Comparison of ENCODE assay signal across 1 cellular context in genomic region chr3:128112406-128112968, GRCh38.
TF ChIP-seq lines count a peak whose summit lies in the region.

No MANE protein-coding gene starts in this region.

TF ChIP-seq in HEK293, 187 proteins besides CTCF, POLR2A, EP300 and RAD21 (continued from another document):
- TF ChIP-seq REST (tag by site-specific recombination; IDR thresholded peaks at IDR 0.05) (no peak), ZSCAN16 (tag by site-specific recombination; IDR thresholded peaks at IDR 0.05) (no peak), ZNF2 (tag by site-specific recombination; IDR thresholded peaks at IDR 0.05) (no peak), ATF2 (tag by site-specific recombination; IDR thresholded peaks at IDR 0.05; ENCODE audit: low read depth) (no peak), EGR2 (tag by site-specific recombination; IDR thresholded peaks at IDR 0.05; ENCODE audit: low read depth) (no peak), ZBTB26 (tag by site-specific recombination; optimal IDR thresholded peaks at IDR 0.05) (no peak), ZBTB20 (tag by site-specific recombination; IDR thresholded peaks at IDR 0.05) (no peak), ZNF623 (tag by site-specific recombination; IDR thresholded peaks at IDR 0.05) (no peak), ZNF549 (tag by site-specific recombination; IDR thresholded peaks at IDR 0.05) (no peak), ZNF843 (tag by site-specific recombination; IDR thresholded peaks at IDR 0.05) (no peak), ZBTB49 (tag by site-specific recombination; IDR thresholded peaks at IDR 0.05; ENCODE audit: low read depth) (no peak), ZNF18 (tag by site-specific recombination; IDR thresholded peaks at IDR 0.05) (no peak), ZNF433 (tag by site-specific recombination; IDR thresholded peaks at IDR 0.05; ENCODE audit: low read depth) (no peak), ZNF544 (tag by site-specific recombination; IDR thresholded peaks at IDR 0.05) (no peak), ZNF37A (tag by site-specific recombination; IDR thresholded peaks at IDR 0.05) (no peak), HOXC10 (CRISPR knock-in tag; IDR thresholded peaks at IDR 0.05) (no peak), ZNF311 (tag by site-specific recombination; IDR thresholded peaks at IDR 0.05; ENCODE audit: borderline replicate concordance) (no peak), ZNF19 (tag by site-specific recombination; IDR thresholded peaks at IDR 0.05; ENCODE audit: low read depth) (no peak), ZNF830 (tag by site-specific recombination; IDR thresholded peaks at IDR 0.05; ENCODE audit: low read depth) (no peak), ZBTB44 (tag by site-specific recombination; IDR thresholded peaks at IDR 0.05) (peak; percentile 67), ZNF148 (tag by site-specific recombination; IDR thresholded peaks at IDR 0.05; ENCODE audit: borderline replicate concordance) (no peak), ZNF571 (tag by site-specific recombination; IDR thresholded peaks at IDR 0.05) (no peak)
